Comparison of ENCODE assay signal across 7 cellular contexts in the genomic region with DNA sequence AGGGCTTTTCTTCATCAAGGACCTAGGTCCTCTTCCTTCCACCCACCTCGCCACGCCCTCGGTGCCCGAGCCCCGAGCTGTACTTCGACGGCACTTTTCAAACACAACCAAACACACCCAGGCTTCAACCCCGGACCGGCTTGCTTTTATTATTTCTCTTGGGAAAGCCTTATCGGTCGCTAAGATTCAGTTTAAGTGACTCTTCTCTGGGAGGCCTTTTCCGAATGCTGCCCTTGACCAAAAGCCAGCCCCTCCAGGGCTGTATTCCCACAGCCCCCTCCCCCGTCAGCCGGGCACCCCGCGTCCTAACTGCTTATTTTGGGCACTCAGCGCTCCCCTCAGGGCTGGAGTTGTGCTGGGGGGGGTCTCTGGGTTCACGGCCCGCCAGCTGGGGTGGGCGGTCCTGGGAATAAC. TPM values are rescaled to one million over a fixed set of nuclear protein-coding genes. Genes with fewer than 3 reads are reported as not detected.
A peak's percentile ranks its signal among the peaks of the same experiment; 100 is the strongest.
DNase-seq lines count a peak whose midpoint lies in the region; ATAC-seq and TF ChIP-seq lines count a peak whose summit lies in the region.

No MANE protein-coding gene starts in this region.

- no peak overlapping the region for H2BK120ac ChIP-seq in neuronal stem cell (ENCODE audit: low read depth, low read length)

- H4K8ac ChIP-seq in neuronal stem cell (ENCODE audit: low read depth, low read length) = no peak overlapping the region

- H3K79me1 ChIP-seq in neuronal stem cell (ENCODE audit: low read depth, low read length) = peaks cover 3% of the 10 kb centered on the region

- H3K4me1 ChIP-seq in Peyer's patch = peaks cover 5 to 16% (median 9%) of the 10 kb centered on the region in 4 donors
- H3K4me1 ChIP-seq in neuronal stem cell (ENCODE audit: control insufficient read depth in 2 of 2, insufficient read depth in 1 of 2, low read depth in 1 of 2, low read length in 2 of 2) = peaks cover 3 to 5% of the 10 kb centered on the region in 2 donors

- no peak overlapping the region for H3K14ac ChIP-seq in neuronal stem cell (ENCODE audit: low read length)

- no peaks in the 10 kb centered on the region for H3K36me3 Mint-ChIP-seq in endothelial cell (ENCODE audit: low read depth, unreplicated experiment)

- no peak overlapping the region for H3K4ac ChIP-seq in neuronal stem cell (ENCODE audit: low read length)

- peaks cover 11% of the 10 kb centered on the region for H3K27me3 Mint-ChIP-seq in endothelial cell (ENCODE audit: unreplicated experiment)

- no peak overlapping the region for H3K23ac ChIP-seq in neuronal stem cell (ENCODE audit: low read depth, low read length, poor library complexity)

- peak overlapping the region; percentile 57 for H3K27ac Mint-ChIP-seq in endothelial cell (ENCODE audit: unreplicated experiment)

- H2BK12ac ChIP-seq in neuronal stem cell (ENCODE audit: low read length) = no peak overlapping the region

- peak overlapping the region; percentile 95 for H3K18ac ChIP-seq in neuronal stem cell (ENCODE audit: low read length)

- H3K27ac ChIP-seq in Peyer's patch (peak overlapping the region in 2 of 4 donors; percentile 35 to 59), neuronal stem cell (replicated peaks; ENCODE audit: low read length) (peak overlapping the region; percentile 78)

- H2BK15ac ChIP-seq in neuronal stem cell (ENCODE audit: low read length) = peak overlapping the region; percentile 7

- DNase-seq in Peyer's patch (peak in 1 of 3 donors; percentile 50), endothelial cell (ENCODE audit: low spot score) (no peak), neuronal stem cell (ENCODE audit: low spot score) (no peak), NCI-H2107 treated with DMSO at 0.1 percent for 48 hours (lab: John Stamatoyannopoulos, UW; ENCODE audit: unreplicated experiment) (no peak)

- no peak overlapping the region for H3K9ac ChIP-seq in neuronal stem cell (ENCODE audit: low read depth, low read length, poor library complexity)

- no peak overlapping the region for H4K91ac ChIP-seq in neuronal stem cell (ENCODE audit: low read depth, low read length, poor library complexity)

- H3K9me3 ChIP-seq in Peyer's patch (no peaks in the 10 kb centered on the region), neuronal stem cell (replicated peaks in 1 of 2; ENCODE audit: control insufficient read depth in 2 of 2, insufficient read depth in 1 of 2, low read depth in 1 of 2, low read length in 2 of 2) (peaks cover 0 to 5% of the 10 kb centered on the region in 2 donors)

- peaks cover 5% of the 10 kb centered on the region for H3K4me1 Mint-ChIP-seq in endothelial cell (ENCODE audit: unreplicated experiment)

- peak overlapping the region; percentile 63 for H3K4me2 ChIP-seq in neuronal stem cell (ENCODE audit: insufficient read depth, low read length, poor library complexity, severe bottlenecking)

- H3K4me3 ChIP-seq in Peyer's patch = peak overlapping the region; percentile 45 to 68 (median 64)
- peak overlapping the region; percentile 62 to 87 for H3K4me3 ChIP-seq in neuronal stem cell (ENCODE audit: low read length in 2 of 2)

- TF ChIP-seq CTCF in Peyer's patch (IDR thresholded peaks at IDR 0.05) (no peak), endothelial cell (IDR thresholded peaks at IDR 0.05; ENCODE audit: unreplicated experiment) (no peak)

- TF ChIP-seq POLR2A in Peyer's patch (IDR thresholded peaks at IDR 0.05) = no peak

- H3K27me3 ChIP-seq in Peyer's patch (peaks cover 0 to 19% of the 10 kb centered on the region in 2 donors), neuronal stem cell (ENCODE audit: control insufficient read depth in 3 of 3, insufficient read depth in 3 of 3, low read depth in 1 of 3, low read length in 3 of 3) (peaks cover 0 to 21% (median 0%) of the 10 kb centered on the region in 3 experiments)

- peak overlapping the region; percentile 91 for H3K4me3 Mint-ChIP-seq in endothelial cell (ENCODE audit: unreplicated experiment)

- WGBS in neuronal stem cell (ENCODE audit: extremely low coverage in 2 of 2, insufficient read length in 2 of 2, insufficient replicate concordance in 1 of 2), 2 donors = no CpG with 5 or more reads among the region's 20 CpGs

- no peaks in the 10 kb centered on the region for H3K36me3 ChIP-seq in Peyer's patch
- H3K36me3 ChIP-seq in neuronal stem cell (replicated peaks in 1 of 2; ENCODE audit: control insufficient read depth in 2 of 2, insufficient read depth in 2 of 2, low read length in 2 of 2) = no peaks in the 10 kb centered on the region

- H2BK5ac ChIP-seq in neuronal stem cell (ENCODE audit: low read length) = no peak overlapping the region

- H3K9me3 Mint-ChIP-seq in endothelial cell (ENCODE audit: unreplicated experiment) = no peaks in the 10 kb centered on the region

- ATAC-seq in GM21529 (IDR thresholded peaks at IDR 0.05; ENCODE audit: unreplicated experiment) (peak; percentile 3), GM19452 (IDR thresholded peaks at IDR 0.05; ENCODE audit: unreplicated experiment) (no peak), GM19351 (IDR thresholded peaks at IDR 0.05; ENCODE audit: unreplicated experiment) (no peak)

- H2AFZ ChIP-seq in neuronal stem cell (ENCODE audit: low read length) = peak overlapping the region; percentile 100

- H2AK5ac ChIP-seq in neuronal stem cell (ENCODE audit: low read depth, low read length) = no peak overlapping the region

RNA-seq across cellular contexts. Expression of a gene that starts 0.6 kb away (rescaled TPM):
- total RNA-seq in Peyer's patch (1 to 10 TPM in 2 of 4 donors, not detected in 2; 2.5 to 5.0 TPM), endothelial cell (ENCODE audit: unreplicated experiment) (0.18 TPM)
- polyA plus RNA-seq in neuronal stem cell (2013, experiment 1 of 2) = 11.8 TPM
- 12.4 TPM for polyA plus RNA-seq in neuronal stem cell (2013, experiment 2 of 2)

RNA-seq across cellular contexts. Expression of a gene that starts 44.1 kb away (rescaled TPM):
- 10 to 100 TPM; 26.5 to 91.1 (median 63.9) TPM for total RNA-seq in Peyer's patch
- 23.7 TPM for total RNA-seq in endothelial cell (ENCODE audit: unreplicated experiment)
- polyA plus RNA-seq in neuronal stem cell (2013, experiment 1 of 2) = 69.0 TPM
- polyA plus RNA-seq in neuronal stem cell (2013, experiment 2 of 2) = 68.1 TPM
